In genomic region chr7:80078159-80078731, GRCh38 we compare ENCODE assay signal across 8 cellular contexts. TPM values are rescaled to one million over a fixed set of nuclear protein-coding genes. Genes with fewer than 3 reads are reported as not detected.
A peak's percentile ranks its signal among the peaks of the same experiment; 100 is the strongest.
DNase-seq lines count a peak whose midpoint lies in the region; ATAC-seq and TF ChIP-seq lines count a peak whose summit lies in the region.

No MANE protein-coding gene starts in this region.

- peaks cover 3% of the 10 kb centered on the region in 2 donors for H3K9me3 Mint-ChIP-seq in activated T-cell treated with anti-CD3 and anti-CD28 coated beads, Interleukin-2, amount 50 U/mL, for 72 hours

- POLR2A ChIA-PET in AG04450 (lab: Yijun Ruan, JAX) = no interaction called here

- peaks cover 17% of the 10 kb centered on the region for H3K4me1 Mint-ChIP-seq in activated T-cell treated with anti-CD3 and anti-CD28 coated beads, Interleukin-2, amount 50 U/mL, for 72 hours (ENCODE audit: low read depth)

- ATAC-seq in HG03354 (IDR thresholded peaks at IDR 0.05; ENCODE audit: poor library complexity, severe bottlenecking, unreplicated experiment) (peak; percentile 48), left lobe of liver (peak; percentile 84), HG02970 (IDR thresholded peaks at IDR 0.05; ENCODE audit: low FRiP score, unreplicated experiment) (no peak)
- ATAC-seq in activated T-cell treated with anti-CD3 and anti-CD28 coated beads, Interleukin-2, amount 50 U/mL, for 72 hours (replicated peaks in 1 of 2) = peak; percentile 67 to 79

- H3K36me3 Mint-ChIP-seq in activated T-cell treated with anti-CD3 and anti-CD28 coated beads, Interleukin-2, amount 50 U/mL, for 72 hours (ENCODE audit: insufficient read depth in 2 of 2) = no peaks in the 10 kb centered on the region

- H3K4me3 ChIP-seq in AG04450 (ENCODE audit: low read depth, low read length) = peak overlapping the region; percentile 1; the same call in 1 of the 2 replicates
- peak overlapping the region; percentile 19 to 26 for H3K4me3 ChIP-seq in tibial artery

- CTCF ChIA-PET in AG04450 (lab: Charles Lee) = interaction anchor here (0.8 to 1.4 kb wide), 5 partner anchors 11 to 314 kb away, joined by 3 to 6 read pairs (median 4); no protein-coding TSS in a partner anchor

- H3K27ac ChIP-seq in AG04450 (ENCODE audit: low read depth, low read length) = no peak overlapping the region
- H3K27ac ChIP-seq in tibial artery = no peak overlapping the region

- TF ChIP-seq CTCF in AG04450 (IDR thresholded peaks at IDR 0.05; ENCODE audit: low read depth, low read length) = no peak
- no peak for TF ChIP-seq CTCF in tibial artery (IDR thresholded peaks at IDR 0.05)

- DNase-seq in AG04450 (ENCODE audit: low read depth, low spot score) = no peak
- DNase-seq in activated T-cell treated with anti-CD3 and anti-CD28 coated beads, Interleukin-2, amount 50 U/mL, for 72 hours = peak in 1 of 2 donors; percentile 30
- DNase-seq in left lobe of liver (ENCODE audit: low spot score) = no peak
- no peak for DNase-seq in tibial artery
- DNase-seq in HPDE6-E6E7 (ENCODE audit: extremely low spot score) = no peak
- no peak for DNase-seq in putamen (ENCODE audit: low spot score)

- H3K27ac Mint-ChIP-seq in activated T-cell treated with anti-CD3 and anti-CD28 coated beads, Interleukin-2, amount 50 U/mL, for 72 hours = peak overlapping the region; percentile 3

- H3K27me3 ChIP-seq in AG04450 (ENCODE audit: control insufficient read depth, insufficient read depth, low read length) = no peaks in the 10 kb centered on the region
- H3K27me3 ChIP-seq in tibial artery = no peaks in the 10 kb centered on the region

- H3K4me3 Mint-ChIP-seq in activated T-cell treated with anti-CD3 and anti-CD28 coated beads, Interleukin-2, amount 50 U/mL, for 72 hours = peak overlapping the region; percentile 64 to 71

- no peaks in the 10 kb centered on the region for H3K27me3 Mint-ChIP-seq in activated T-cell treated with anti-CD3 and anti-CD28 coated beads, Interleukin-2, amount 50 U/mL, for 72 hours (ENCODE audit: low read depth)

- H3K36me3 ChIP-seq in tibial artery = no peaks in the 10 kb centered on the region

- H3K9me3 ChIP-seq in AG04450 (ENCODE audit: control insufficient read depth, insufficient read depth, low read length) (no peaks in the 10 kb centered on the region), tibial artery (no peaks in the 10 kb centered on the region)

- intact Hi-C loops in tibial artery (cut with DNase I; ENCODE audit: low total_unique reads) = no loop called here

- no peaks in the 10 kb centered on the region for H3K4me1 ChIP-seq in tibial artery

RNA-seq across cellular contexts. Expression of gene GNAI1, which starts 56.4 kb away (rescaled TPM):
- 31.9 and 56.2 TPM in 2 replicates for polyA plus RNA-seq in AG04450 (2011; rRNA removed)
- 24.9 and 38.1 TPM in 2 replicates for polyA minus RNA-seq in AG04450 (2011; rRNA and poly(A)+ RNA removed)
- total RNA-seq in activated T-cell treated with anti-CD3 and anti-CD28 coated beads, Interleukin-2, amount 50 U/mL, for 72 hours = 1 to 10 TPM; 4.0 to 4.4 TPM
- 15.6 TPM for total RNA-seq in left lobe of liver
